ENCODE assay signal across 25 cellular contexts in the genomic region with DNA sequence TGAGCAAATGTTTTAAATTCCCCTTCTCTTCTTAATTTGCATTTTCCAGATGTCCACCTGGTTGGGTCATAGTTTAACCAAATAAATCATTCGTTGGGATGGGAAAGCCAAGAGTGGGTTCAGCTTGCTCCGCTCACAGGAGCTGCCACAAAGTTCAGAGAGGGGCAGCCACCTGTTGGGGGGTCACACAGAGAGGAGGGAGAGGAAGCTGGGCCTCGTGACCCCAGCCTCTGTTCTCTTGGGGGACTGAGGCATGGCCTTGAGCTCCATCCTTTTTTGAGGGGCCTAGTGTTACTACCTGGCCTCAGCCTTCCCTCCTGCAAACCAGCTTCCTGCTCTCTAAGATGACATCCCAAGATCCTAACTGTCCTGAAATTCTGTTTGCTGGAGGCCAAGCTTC. TPM values are rescaled to one million over a fixed set of nuclear protein-coding genes. Genes with fewer than 3 reads are reported as not detected.
"Had no signal": no experiment of that assay in that cellular context is flagged by ENCODE, and none has a peak within 500 bp of the region (broad histone marks: within the 10 kb centered on the region; RNA-seq: fewer than 3 reads in every experiment).

No MANE protein-coding gene starts in this region.

- FAIRE-seq: TTC549 had no signal

- H2AFZ ChIP-seq: PC-9 had no signal

- DNase-seq: activated B cell treated with CpG ODN at 0.5 μM for 24 hours; activated CD4-positive, alpha-beta T cell treated with anti-CD3 and anti-CD28 coated beads for 1 hour; activated CD4-positive, alpha-beta T cell treated with anti-CD3 and anti-CD28 coated beads, Interleukin-2, amount 10 ng/mL, durations not matched to agents 24 days and 14 days; activated CD4-positive, alpha-beta T cell treated with anti-CD3 and anti-CD28 coated beads, Interleukin-2, amount 50 U/mL, for 48 hours; activated CD8-positive, alpha-beta memory T cell treated with anti-CD3 and anti-CD28 coated beads for 24 hours; activated gamma-delta T cell; activated naive CD4-positive, alpha-beta T cell treated with anti-CD3 and anti-CD28 coated beads for 36 hours; activated T-cell treated with anti-CD3 and anti-CD28 coated beads, Interleukin-2, amount 50 U/mL, for 4 hours; amygdala; brain microvascular endothelial cell; colonic mucosa; MM.1S; NCI-H1105 treated with DMSO at 0.1 percent for 48 hours; NCI-H1436 treated with DMSO at 0.1 percent for 48 hours; NCI-H187; NCI-H2081; NCI-H510A treated with DMSO at 0.1 percent for 48 hours; NCI-H69; PC-9; SHP77 treated with DMSO at 0.1 percent for 48 hours; T-cell; T-helper 2 cell; T1000 had no signal

- ATAC-seq: activated T-cell treated with anti-CD3 and anti-CD28 coated beads, Interleukin-2, amount 50 U/mL, for 4 hours; T-cell had no signal

- H3K4me3 ChIP-seq: colonic mucosa, PC-9 had no signal

- H3K4me2 ChIP-seq: PC-9 had no signal

- H3K27ac ChIP-seq: brain microvascular endothelial cell, colonic mucosa, PC-9 had no signal

- H3K27me3 ChIP-seq: brain microvascular endothelial cell, colonic mucosa had no signal

- H3K36me3 ChIP-seq: brain microvascular endothelial cell, colonic mucosa had no signal

- H3K9me3 ChIP-seq: colonic mucosa had no signal

RNA-seq across cellular contexts. Expression of gene MEF2B, which starts 2.5 kb away (rescaled TPM):
- total RNA-seq: SK-MEL-5 had no signal
